1 cellular context compared by ENCODE assay signal in the genomic region with DNA sequence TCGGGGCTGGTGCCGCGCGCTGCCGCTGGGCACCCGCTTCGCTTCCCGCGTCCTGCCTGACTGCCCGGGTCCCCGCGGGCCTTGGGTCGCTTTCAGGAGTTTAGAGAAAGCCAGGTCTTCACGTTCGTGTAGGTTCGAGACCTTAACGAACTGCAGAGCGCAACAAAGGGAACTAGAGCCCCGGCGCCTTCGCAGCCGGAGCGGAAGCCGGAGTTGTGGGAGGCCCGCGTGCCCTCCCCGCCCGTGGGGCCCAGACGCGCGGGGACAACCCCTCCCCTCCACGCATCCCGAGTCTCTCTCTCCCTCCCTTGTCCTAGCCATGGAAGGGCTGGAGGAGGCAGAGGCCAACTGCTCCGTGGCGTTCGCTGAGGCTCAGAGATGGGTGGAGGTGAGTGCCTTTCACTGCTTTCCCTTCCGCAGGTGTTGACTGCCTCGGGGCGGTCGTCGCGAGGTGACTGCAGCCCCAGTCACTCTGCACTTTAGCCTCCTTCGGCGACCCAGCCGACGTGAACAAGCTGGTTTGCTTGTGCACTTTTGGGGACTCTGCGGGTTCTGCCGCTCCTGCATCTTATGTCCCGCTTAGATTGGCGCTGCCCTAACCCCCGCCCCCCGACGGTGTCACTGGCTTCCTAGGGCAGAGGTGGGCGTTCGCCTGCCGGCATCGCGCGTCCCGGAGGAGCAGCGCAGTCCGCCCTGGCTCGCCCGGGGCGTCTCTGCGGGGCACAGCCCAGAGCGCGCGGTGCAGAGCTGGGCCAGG.
TF ChIP-seq lines count a peak whose summit lies in the region.

No MANE protein-coding gene starts in this region.

TF ChIP-seq in HEK293, 187 proteins besides CTCF, POLR2A, EP300 and RAD21 (continued from another document):
- TF ChIP-seq ZNF677 (tag by site-specific recombination; IDR thresholded peaks at IDR 0.05) (no peak), ZNF175 (tag by site-specific recombination; IDR thresholded peaks at IDR 0.05) (no peak), ZNF548 (tag by site-specific recombination; IDR thresholded peaks at IDR 0.05) (no peak), ZIC2 (tag by site-specific recombination; IDR thresholded peaks at IDR 0.05) (no peak), GLI2 (tag by site-specific recombination; IDR thresholded peaks at IDR 0.05; ENCODE audit: borderline replicate concordance, low read depth) (no peak), ZSCAN23 (tag by site-specific recombination; IDR thresholded peaks at IDR 0.05) (no peak), ZNF623 (tag by site-specific recombination; IDR thresholded peaks at IDR 0.05) (no peak), ZNF514 (tag by site-specific recombination; IDR thresholded peaks at IDR 0.05) (no peak), ZNF768 (tag by site-specific recombination; IDR thresholded peaks at IDR 0.05) (no peak), ZNF521 (tag by site-specific recombination; IDR thresholded peaks at IDR 0.05) (no peak), ZBTB1 (tag by site-specific recombination; IDR thresholded peaks at IDR 0.05) (no peak), ZXDB (tag by site-specific recombination; IDR thresholded peaks at IDR 0.05) (0 out of 2 replicates have a peak, but pooled peaks have one; percentile 45), ZNF747 (tag by site-specific recombination; IDR thresholded peaks at IDR 0.05) (no peak), ZNF10 (tag by site-specific recombination; IDR thresholded peaks at IDR 0.05) (no peak), ZFP37 (tag by site-specific recombination; IDR thresholded peaks at IDR 0.05) (0 out of 2 replicates have a peak, but pooled peaks have one; percentile 59), ZNF555 (tag by site-specific recombination; conservative IDR thresholded peaks at IDR 0.05) (no peak), GFI1B (tag by site-specific recombination; IDR thresholded peaks at IDR 0.05) (no peak), ZNF529 (tag by site-specific recombination; IDR thresholded peaks at IDR 0.05; ENCODE audit: insufficient replicate concordance) (no peak), MEIS1 (CRISPR knock-in tag; IDR thresholded peaks at IDR 0.05; ENCODE audit: borderline replicate concordance) (no peak), GLIS2 (tag by site-specific recombination; IDR thresholded peaks at IDR 0.05) (peak; percentile 68; the same call in 1 of the 2 replicates), HOXA7 (CRISPR knock-in tag; IDR thresholded peaks at IDR 0.05; ENCODE audit: borderline replicate concordance) (no peak), KLF16 (tag by site-specific recombination; IDR thresholded peaks at IDR 0.05) (no peak), ZNF530 (tag by site-specific recombination; IDR thresholded peaks at IDR 0.05; ENCODE audit: low read depth) (no peak), ZNF473 (tag by site-specific recombination; IDR thresholded peaks at IDR 0.05) (no peak)
- TF ChIP-seq, protein P1, sequence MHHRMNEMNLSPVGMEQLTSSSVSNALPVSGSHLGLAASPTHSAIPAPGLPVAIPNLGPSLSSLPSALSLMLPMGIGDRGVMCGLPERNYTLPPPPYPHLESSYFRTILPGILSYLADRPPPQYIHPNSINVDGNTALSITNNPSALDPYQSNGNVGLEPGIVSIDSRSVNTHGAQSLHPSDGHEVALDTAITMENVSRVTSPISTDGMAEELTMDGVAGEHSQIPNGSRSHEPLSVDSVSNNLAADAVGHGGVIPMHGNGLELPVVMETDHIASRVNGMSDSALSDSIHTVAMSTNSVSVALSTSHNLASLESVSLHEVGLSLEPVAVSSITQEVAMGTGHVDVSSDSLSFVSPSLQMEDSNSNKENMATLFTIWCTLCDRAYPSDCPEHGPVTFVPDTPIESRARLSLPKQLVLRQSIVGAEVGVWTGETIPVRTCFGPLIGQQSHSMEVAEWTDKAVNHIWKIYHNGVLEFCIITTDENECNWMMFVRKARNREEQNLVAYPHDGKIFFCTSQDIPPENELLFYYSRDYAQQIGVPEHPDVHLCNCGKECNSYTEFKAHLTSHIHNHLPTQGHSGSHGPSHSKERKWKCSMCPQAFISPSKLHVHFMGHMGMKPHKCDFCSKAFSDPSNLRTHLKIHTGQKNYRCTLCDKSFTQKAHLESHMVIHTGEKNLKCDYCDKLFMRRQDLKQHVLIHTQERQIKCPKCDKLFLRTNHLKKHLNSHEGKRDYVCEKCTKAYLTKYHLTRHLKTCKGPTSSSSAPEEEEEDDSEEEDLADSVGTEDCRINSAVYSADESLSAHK (tag by site-specific recombination; IDR thresholded peaks at IDR 0.05): no peak
- TF ChIP-seq, protein P2, sequence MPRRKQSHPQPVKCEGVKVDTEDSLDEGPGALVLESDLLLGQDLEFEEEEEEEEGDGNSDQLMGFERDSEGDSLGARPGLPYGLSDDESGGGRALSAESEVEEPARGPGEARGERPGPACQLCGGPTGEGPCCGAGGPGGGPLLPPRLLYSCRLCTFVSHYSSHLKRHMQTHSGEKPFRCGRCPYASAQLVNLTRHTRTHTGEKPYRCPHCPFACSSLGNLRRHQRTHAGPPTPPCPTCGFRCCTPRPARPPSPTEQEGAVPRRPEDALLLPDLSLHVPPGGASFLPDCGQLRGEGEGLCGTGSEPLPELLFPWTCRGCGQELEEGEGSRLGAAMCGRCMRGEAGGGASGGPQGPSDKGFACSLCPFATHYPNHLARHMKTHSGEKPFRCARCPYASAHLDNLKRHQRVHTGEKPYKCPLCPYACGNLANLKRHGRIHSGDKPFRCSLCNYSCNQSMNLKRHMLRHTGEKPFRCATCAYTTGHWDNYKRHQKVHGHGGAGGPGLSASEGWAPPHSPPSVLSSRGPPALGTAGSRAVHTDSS (tag by site-specific recombination; IDR thresholded peaks at IDR 0.05): no peak
- TF ChIP-seq, protein P3, sequence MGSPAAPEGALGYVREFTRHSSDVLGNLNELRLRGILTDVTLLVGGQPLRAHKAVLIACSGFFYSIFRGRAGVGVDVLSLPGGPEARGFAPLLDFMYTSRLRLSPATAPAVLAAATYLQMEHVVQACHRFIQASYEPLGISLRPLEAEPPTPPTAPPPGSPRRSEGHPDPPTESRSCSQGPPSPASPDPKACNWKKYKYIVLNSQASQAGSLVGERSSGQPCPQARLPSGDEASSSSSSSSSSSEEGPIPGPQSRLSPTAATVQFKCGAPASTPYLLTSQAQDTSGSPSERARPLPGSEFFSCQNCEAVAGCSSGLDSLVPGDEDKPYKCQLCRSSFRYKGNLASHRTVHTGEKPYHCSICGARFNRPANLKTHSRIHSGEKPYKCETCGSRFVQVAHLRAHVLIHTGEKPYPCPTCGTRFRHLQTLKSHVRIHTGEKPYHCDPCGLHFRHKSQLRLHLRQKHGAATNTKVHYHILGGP (tag by site-specific recombination; IDR thresholded peaks at IDR 0.05): no peak
TF ChIP-seq in HEK293: peak in this region for 27.
